In genomic region chr11:96864998-96865397, GRCh38 we compare ENCODE assay signal across 25 cellular contexts.
"Had no signal": no experiment of that assay in that cellular context is flagged by ENCODE, and none has a peak within 500 bp of the region (broad histone marks: within the 10 kb centered on the region; RNA-seq: fewer than 3 reads in every experiment).

No MANE protein-coding gene starts in this region.

- DNase-seq: hypothalamus; immature natural killer cell; kidney; midbrain; mucosa of descending colon; naive thymus-derived CD4-positive, alpha-beta T cell; nucleus accumbens; pancreas; posterior cingulate gyrus; retina; right lobe of liver; stimulated activated CD4-positive, alpha-beta T cell treated with anti-CD3 and anti-CD28 coated beads, Interleukin-1b, Interleukin-23, amount 100 ng/mL, for 48 hours; stimulated activated CD4-positive, alpha-beta T cell treated with anti-CD3 and anti-CD28 coated beads, Interleukin-2, amount 100 ng/mL, for 48 hours; stimulated activated CD4-positive, alpha-beta T cell treated with anti-CD3 and anti-CD28 coated beads, Interleukin-4, amount 100 ng/mL, for 4 hours; stimulated activated CD8-positive, alpha-beta memory T cell treated with anti-CD3 and anti-CD28 coated beads, Interleukin-4, amount 100 ng/mL, for 48 hours; stimulated activated naive CD4-positive, alpha-beta T cell treated with Interleukin-2 at 50 U/mL for 16 hours; stimulated activated naive CD8-positive, alpha-beta T cell treated with anti-CD3 and anti-CD28 coated beads, Interleukin-15, amount 100 ng/mL, for 72 hours; substantia nigra; uterus had no signal

- H3K9me3 ChIP-seq: mucosa of descending colon, pancreas, prostate gland, right lobe of liver, uterus had no signal

- H3K27me3 ChIP-seq: pancreas, right lobe of liver, tibial nerve, uterus had no signal

- H3K4me1 ChIP-seq: pancreas, prostate gland, tibial nerve, uterus had no signal

- ATAC-seq: mucosa of descending colon; naive thymus-derived CD4-positive, alpha-beta T cell; natural killer cell treated with Interleukin-12 subunit alpha and Interleukin-12 subunit beta and Interleukin-15 and Interleukin-18, amount 100 ng/mL, for 72 hours; pancreas; right lobe of liver; stimulated activated memory B cell treated with anti-CD40 and anti-IgM and Interleukin-4, amounts not matched to agents 10 μg/mL and 1 μg/mL and 100 μg/mL, for 72 hours; stimulated activated naive CD8-positive, alpha-beta T cell treated with anti-CD3 and anti-CD28 coated beads, Interleukin-15, amount 100 ng/mL, for 72 hours had no signal

- H3K27ac ChIP-seq: pancreas, prostate gland, right lobe of liver, tibial nerve, uterus had no signal

- H3K4me2 ChIP-seq: smooth muscle cell had no signal

- H3K4me3 ChIP-seq: lung, mucosa of descending colon, pancreas, prostate gland, right lobe of liver, smooth muscle cell, tibial nerve, uterus had no signal

- H3K36me3 ChIP-seq: pancreas, prostate gland, right lobe of liver, tibial nerve, uterus had no signal
